8 cellular contexts compared by ENCODE assay signal in the genomic region with DNA sequence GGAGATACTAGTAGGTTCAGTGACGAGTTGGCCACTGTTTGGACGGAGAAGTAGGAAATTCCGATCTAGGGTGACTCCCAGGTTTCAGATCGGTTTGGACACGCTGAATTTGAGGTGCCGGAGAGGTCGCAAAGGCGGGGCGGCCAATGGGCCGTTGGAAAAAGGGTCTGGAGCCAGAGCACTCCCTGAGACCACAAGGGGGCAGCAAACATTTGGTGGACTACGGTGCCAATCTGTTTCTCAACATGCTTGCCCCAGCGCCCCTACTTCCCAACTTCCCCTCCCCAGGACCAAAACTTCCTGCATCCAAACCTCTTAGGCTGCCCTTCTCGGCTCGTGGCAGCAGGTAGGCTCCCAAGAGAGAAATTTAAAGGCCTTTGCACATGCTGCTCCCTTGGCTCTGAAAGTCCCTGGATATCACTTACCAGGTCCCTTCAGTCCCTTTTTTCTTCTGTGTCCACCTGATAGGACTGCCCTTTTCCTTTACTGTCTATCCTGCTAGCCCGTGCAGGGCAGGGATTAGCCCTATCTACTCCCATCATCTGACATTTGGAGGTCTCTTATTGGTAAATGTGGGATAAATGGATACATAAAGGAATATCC. TPM values are rescaled to one million over a fixed set of nuclear protein-coding genes. Genes with fewer than 3 reads are reported as not detected.
A peak's percentile ranks its signal among the peaks of the same experiment; 100 is the strongest.
DNase-seq lines count a peak whose midpoint lies in the region; ATAC-seq and TF ChIP-seq lines count a peak whose summit lies in the region.

No MANE protein-coding gene starts in this region.

- peaks cover 17% of the 10 kb centered on the region for H3K36me3 Mint-ChIP-seq in activated CD8-positive, alpha-beta T cell treated with anti-CD3 and anti-CD28 coated beads for 36 hours (ENCODE audit: low read depth)
- H3K36me3 Mint-ChIP-seq in memory B cell = peaks cover 13% of the 10 kb centered on the region

- ATAC-seq in HG03135 (IDR thresholded peaks at IDR 0.05; ENCODE audit: unreplicated experiment) (peak; percentile 41), memory B cell (ENCODE audit: low read depth) (peak; percentile 48), HG03457 (IDR thresholded peaks at IDR 0.05; ENCODE audit: unreplicated experiment) (no peak)
- ATAC-seq in activated CD8-positive, alpha-beta T cell treated with anti-CD3 and anti-CD28 coated beads for 36 hours = peak; percentile 40

- TF ChIP-seq CTCF in activated CD8-positive, alpha-beta T cell treated with anti-CD3 and anti-CD28 coated beads for 36 hours (IDR thresholded peaks at IDR 0.05) = peak; percentile 76

- DNase-seq in DMS79 (lab: John Stamatoyannopoulos, UW) = peak; percentile 46
- DNase-seq in NCI-H774 (lab: John Stamatoyannopoulos, UW) = peak; percentile 53
- DNase-seq in activated CD8-positive, alpha-beta T cell treated with anti-CD3 and anti-CD28 coated beads for 36 hours = peak; percentile 81
- DNase-seq in effector memory CD4-positive, alpha-beta T cell = peak; percentile 36 to 58 (median 40)
- DNase-seq in memory B cell (ENCODE audit: low spot score in 2 of 2) = peak; percentile 69 to 74
- DNase-seq in stimulated activated CD4-positive, alpha-beta T cell treated with anti-CD3 and anti-CD28 coated beads, TNF-alpha, amount 100 ng/mL, for 48 hours (ENCODE audit: low read depth in 3 of 3) = peak; percentile 43 to 81 (median 46)

- POLR2A ChIA-PET in activated CD8-positive, alpha-beta T cell treated with anti-CD3 and anti-CD28 coated beads for 36 hours (lab: Charles Lee) = interaction anchor here (0.9 to 2.2 kb wide), 6 partner anchors 9 to 33 kb away, joined by 3 to 35 read pairs (median 4); partner anchors contain the start of genes GALT and SIGMAR1

- no peaks in the 10 kb centered on the region for H3K27me3 ChIP-seq in effector memory CD4-positive, alpha-beta T cell (replicated peaks; ENCODE audit: control insufficient read depth, insufficient read depth, low read length, poor library complexity, severe bottlenecking)

- H3K27ac Mint-ChIP-seq in activated CD8-positive, alpha-beta T cell treated with anti-CD3 and anti-CD28 coated beads for 36 hours = peak overlapping the region; percentile 92
- H3K27ac Mint-ChIP-seq in memory B cell = peak overlapping the region; percentile 89

- H3K4me1 Mint-ChIP-seq in activated CD8-positive, alpha-beta T cell treated with anti-CD3 and anti-CD28 coated beads for 36 hours (ENCODE audit: low read depth) = peaks cover 20% of the 10 kb centered on the region
- H3K4me1 Mint-ChIP-seq in memory B cell = peaks cover 12% of the 10 kb centered on the region

- peak overlapping the region; percentile 87 for H3K4me3 Mint-ChIP-seq in activated CD8-positive, alpha-beta T cell treated with anti-CD3 and anti-CD28 coated beads for 36 hours
- peak overlapping the region; percentile 90 for H3K4me3 Mint-ChIP-seq in memory B cell

- H3K27ac ChIP-seq in effector memory CD4-positive, alpha-beta T cell (ENCODE audit: insufficient read depth, low read length, poor library complexity, severe bottlenecking) = peak overlapping the region; percentile 82

- peaks cover 12% of the 10 kb centered on the region for H3K4me1 ChIP-seq in effector memory CD4-positive, alpha-beta T cell (ENCODE audit: control insufficient read depth, insufficient read depth, low read length, poor library complexity, severe bottlenecking)

- H3K4me3 ChIP-seq in effector memory CD4-positive, alpha-beta T cell (ENCODE audit: insufficient read depth, low read depth, low read length, poor library complexity, severe bottlenecking) = peak overlapping the region; percentile 83

- H3K9me3 ChIP-seq in effector memory CD4-positive, alpha-beta T cell (ENCODE audit: control insufficient read depth, low read length) = no peaks in the 10 kb centered on the region

- no peaks in the 10 kb centered on the region for H3K27me3 Mint-ChIP-seq in activated CD8-positive, alpha-beta T cell treated with anti-CD3 and anti-CD28 coated beads for 36 hours
- H3K27me3 Mint-ChIP-seq in memory B cell = no peaks in the 10 kb centered on the region

- CTCF ChIA-PET in activated CD8-positive, alpha-beta T cell treated with anti-CD3 and anti-CD28 coated beads for 36 hours (lab: Charles Lee) = interaction anchor here (0.7 to 8.3 kb wide), 14 partner anchors 8 to 90 kb away, joined by 3 to 142 read pairs (median 6); partner anchors contain the start of genes DCTN3, GALT and SIGMAR1

- H3K9me3 Mint-ChIP-seq in activated CD8-positive, alpha-beta T cell treated with anti-CD3 and anti-CD28 coated beads for 36 hours = no peaks in the 10 kb centered on the region
- H3K9me3 Mint-ChIP-seq in memory B cell = no peaks in the 10 kb centered on the region

- H3K36me3 ChIP-seq in effector memory CD4-positive, alpha-beta T cell (ENCODE audit: control insufficient read depth, insufficient read depth, low read length) = peaks cover 33% of the 10 kb centered on the region

- intact Hi-C loops in activated CD8-positive, alpha-beta T cell treated with anti-CD3 and anti-CD28 coated beads for 36 hours (cut with micrococcal nuclease) = loop anchor here (2.0 kb wide), 1 partner anchor 22 kb away; no protein-coding TSS in a partner anchor

RNA-seq across cellular contexts. Expression of gene RPP25L, which starts 1.0 kb away (rescaled TPM):
- total RNA-seq in activated CD8-positive, alpha-beta T cell treated with anti-CD3 and anti-CD28 coated beads for 36 hours = 10 to 100 TPM; 37.9 to 38.7 TPM

RNA-seq across cellular contexts. Expression of gene DCTN3, which starts 7.4 kb away (rescaled TPM):
- total RNA-seq in activated CD8-positive, alpha-beta T cell treated with anti-CD3 and anti-CD28 coated beads for 36 hours = 10 to 100 TPM; 52.7 to 61.0 TPM

RNA-seq across cellular contexts. Expression of gene ARID3C, which starts 16.0 kb away (rescaled TPM):
- total RNA-seq in activated CD8-positive, alpha-beta T cell treated with anti-CD3 and anti-CD28 coated beads for 36 hours = under 1 TPM; 0.29 to 0.32 TPM

RNA-seq across cellular contexts. Expression of gene CNTFR, which starts 23.4 kb away (rescaled TPM):
- total RNA-seq in activated CD8-positive, alpha-beta T cell treated with anti-CD3 and anti-CD28 coated beads for 36 hours = not detected

RNA-seq across cellular contexts. Expression of gene SIGMAR1, which starts 24.7 kb away (rescaled TPM):
- 10 to 100 TPM; 80.7 to 81.2 TPM for total RNA-seq in activated CD8-positive, alpha-beta T cell treated with anti-CD3 and anti-CD28 coated beads for 36 hours
